In genomic region chr1:210650403-210650802, GRCh38 we compare ENCODE assay signal across 14 cellular contexts.
DNase-seq lines count a peak whose midpoint lies in the region; ATAC-seq lines count a peak whose summit lies in the region.
"Had no signal": no experiment of that assay in that cellular context is flagged by ENCODE, and none has a peak within 500 bp of the region (broad histone marks: within the 10 kb centered on the region; RNA-seq: fewer than 3 reads in every experiment).

No MANE protein-coding gene starts in this region.

- peaks cover 5% of the 10 kb centered on the region for H3K9me3 Mint-ChIP-seq in activated naive CD8-positive, alpha-beta T cell treated with anti-CD3 and anti-CD28 coated beads, Interleukin-2, amount 50 U/mL, for 24 hours

- no peaks in the 10 kb centered on the region for H3K27me3 Mint-ChIP-seq in activated naive CD8-positive, alpha-beta T cell treated with anti-CD3 and anti-CD28 coated beads, Interleukin-2, amount 50 U/mL, for 24 hours
- H3K27me3 Mint-ChIP-seq: CD4-positive, alpha-beta memory T cell had no signal

- ATAC-seq in activated naive CD8-positive, alpha-beta T cell treated with anti-CD3 and anti-CD28 coated beads, Interleukin-2, amount 50 U/mL, for 24 hours, result no peak

- no peaks in the 10 kb centered on the region for H3K36me3 Mint-ChIP-seq in activated naive CD8-positive, alpha-beta T cell treated with anti-CD3 and anti-CD28 coated beads, Interleukin-2, amount 50 U/mL, for 24 hours (ENCODE audit: low read depth)
- H3K36me3 Mint-ChIP-seq: CD14-positive monocyte; CD4-positive, alpha-beta memory T cell had no signal

- DNase-seq in NCI-H748 (lab: John Stamatoyannopoulos, UW; ENCODE audit: unreplicated experiment), result peak; percentile 12
- no peak for DNase-seq in NCI-H748 treated with DMSO at 0.1 percent for 48 hours (lab: John Stamatoyannopoulos, UW)
- DNase-seq in NCI-H1092 (lab: John Stamatoyannopoulos, UW), result peak; percentile 51
- DNase-seq in NCI-H69 (lab: John Stamatoyannopoulos, UW), result peak; percentile 34
- no peak for DNase-seq in NOMO-1 treated with DMSO at 0.1 percent for 48 hours (lab: John Stamatoyannopoulos, UW; ENCODE audit: unreplicated experiment)
- DNase-seq in activated naive CD8-positive, alpha-beta T cell treated with anti-CD3 and anti-CD28 coated beads, Interleukin-2, amount 50 U/mL, for 24 hours, result no peak
- DNase-seq in NCI-H187 treated with DMSO at 0.1 percent for 48 hours (lab: John Stamatoyannopoulos, UW), result no peak
- DNase-seq: 8988T; CD4-positive, alpha-beta memory T cell; DMS153; DMS79; GDM1; GM23248 had no signal

- H3K4me1 Mint-ChIP-seq in activated naive CD8-positive, alpha-beta T cell treated with anti-CD3 and anti-CD28 coated beads, Interleukin-2, amount 50 U/mL, for 24 hours, result peaks cover 9% of the 10 kb centered on the region
- H3K4me1 Mint-ChIP-seq: CD14-positive monocyte had no signal

- H3K27ac Mint-ChIP-seq in activated naive CD8-positive, alpha-beta T cell treated with anti-CD3 and anti-CD28 coated beads, Interleukin-2, amount 50 U/mL, for 24 hours, result no peak overlapping the region
- H3K27ac Mint-ChIP-seq: CD14-positive monocyte; CD4-positive, alpha-beta memory T cell had no signal

- no peak overlapping the region for H3K4me3 Mint-ChIP-seq in activated naive CD8-positive, alpha-beta T cell treated with anti-CD3 and anti-CD28 coated beads, Interleukin-2, amount 50 U/mL, for 24 hours
- H3K4me3 Mint-ChIP-seq: CD14-positive monocyte; CD4-positive, alpha-beta memory T cell had no signal

Comparison
In these comparisons a context has a peak if more than half of its experiments do, and no peak if none do; other contexts are left out.
1. DNase-seq: peak in NCI-H748 (single experiment), NCI-H1092 (single experiment) and NCI-H69 (single experiment); none in NCI-H748 treated with DMSO at 0.1 percent for 48 hours (single experiment), NOMO-1 treated with DMSO at 0.1 percent for 48 hours (single experiment), activated naive CD8-positive, alpha-beta T cell treated with anti-CD3 and anti-CD28 coated beads, Interleukin-2, amount 50 U/mL, for 24 hours (single experiment) and NCI-H187 treated with DMSO at 0.1 percent for 48 hours (single experiment).